In genomic region chr16:290015-290680, GRCh38 we compare ENCODE assay signal across 27 cellular contexts. TPM values are rescaled to one million over a fixed set of nuclear protein-coding genes. Genes with fewer than 3 reads are reported as not detected.
"Had no signal": no experiment of that assay in that cellular context is flagged by ENCODE, and none has a peak within 500 bp of the region (broad histone marks: within the 10 kb centered on the region; RNA-seq: fewer than 3 reads in every experiment).

No MANE protein-coding gene starts in this region.

- H3K27ac ChIP-seq: PC-9, Peyer's patch, SJSA1, SK-N-MC had no signal

- DNase-seq: IMR-90, Karpas-422, KG1, MG63, NCI-H1092, NCI-H1105 treated with DMSO at 0.1 percent for 48 hours, NCI-H1436, NCI-H187, NCI-H2029, NCI-H2081 treated with DMSO at 0.1 percent for 48 hours, NCI-H2171, NCI-H226, NCI-H446, NCI-H510A, NCI-H524 treated with DMSO at 0.1 percent for 48 hours, NCI-H69, NCI-H774, PC-9, Peyer's patch, Right ventricle myocardium superior, SIG-M5 had no signal

- H3K4me3 ChIP-seq: MG63, PC-9, Peyer's patch, SJSA1, SK-N-MC had no signal

- H3K9me3 ChIP-seq: MG63, Peyer's patch had no signal

- H3K27me3 ChIP-seq: MG63, Peyer's patch, SJSA1 had no signal

- H2AFZ ChIP-seq: PC-9 had no signal

- ATAC-seq: HepG2 had no signal

- H3K4me1 ChIP-seq: Peyer's patch, SJSA1 had no signal

- H3K4me2 ChIP-seq: PC-9 had no signal

RNA-seq across cellular contexts. Expression of gene PDIA2, which starts 7.2 kb away (rescaled TPM):
- total RNA-seq: IMR-90, OCI-LY7, PC-9, SJSA1 had no signal

RNA-seq across cellular contexts. Expression of gene ARHGDIG, which starts 9.8 kb away (rescaled TPM):
- total RNA-seq: HT1080, OCI-LY7, PC-9, RPMI7951, SJSA1 had no signal

RNA-seq across cellular contexts. Expression of gene RGS11, which starts 14.4 kb away (rescaled TPM):
- total RNA-seq: HepG2, HT1080, OCI-LY7, PC-9, RPMI7951, SJSA1 had no signal
